Comparison of ENCODE assay signal across 6 cellular contexts in genomic region chr9:96322736-96323135, GRCh38. TPM values are rescaled to one million over a fixed set of nuclear protein-coding genes. Genes with fewer than 3 reads are reported as not detected.
"Had no signal": no experiment of that assay in that cellular context is flagged by ENCODE, and none has a peak within 500 bp of the region (broad histone marks: within the 10 kb centered on the region; RNA-seq: fewer than 3 reads in every experiment).

No MANE protein-coding gene starts in this region.

RNA-seq across cellular contexts. Expression of gene HSD17B3, which starts 20.8 kb away (rescaled TPM):
- total RNA-seq: HepG2, K562, LHCN-M2, NCI-H460, SJSA1 had no signal
- polyA plus RNA-seq: IgD-negative memory B cell, K562 had no signal
